Comparison of ENCODE assay signal across 8 cellular contexts in the genomic region with DNA sequence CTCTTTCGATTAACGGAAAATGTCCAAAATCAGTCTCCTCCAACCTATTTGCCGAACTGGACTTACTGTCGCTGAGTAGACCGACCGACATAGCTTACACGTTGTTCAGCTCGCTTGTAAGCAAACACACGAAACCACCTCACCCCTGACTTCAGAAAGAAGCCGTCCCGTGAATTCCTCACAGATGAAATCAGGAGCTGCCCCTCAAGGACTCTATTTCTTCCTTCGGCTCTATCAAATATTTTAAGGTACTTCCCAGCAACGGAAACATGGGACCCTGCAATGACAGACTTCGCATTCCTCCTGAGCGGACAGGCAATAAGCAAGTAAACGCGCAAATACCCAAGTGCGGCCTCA. TPM values are rescaled to one million over a fixed set of nuclear protein-coding genes. Genes with fewer than 3 reads are reported as not detected.
DNase-seq lines count a peak whose midpoint lies in the region; ATAC-seq, FAIRE-seq and TF ChIP-seq lines count a peak whose summit lies in the region.

No MANE protein-coding gene starts in this region.

- no TSS peak for BruUV-seq in HCT116 (replicated peaks; lab: Mats Ljungman, UMichigan)

- H3K27me3 ChIP-seq in ACC112 (ENCODE audit: insufficient read depth, low read length) (no peaks in the 10 kb centered on the region), HCT116 (ENCODE audit: insufficient read depth, low read length) (no peaks in the 10 kb centered on the region), iPS-18a (ENCODE audit: control insufficient read depth, insufficient read depth, low read length) (no peaks in the 10 kb centered on the region)

- TF ChIP-seq POLR2A in HCT116 (IDR thresholded peaks at IDR 0.05; ENCODE audit: borderline replicate concordance, extremely low read depth, insufficient read depth, insufficient read length) = no peak

- H3K36me3 ChIP-seq in ACC112 (ENCODE audit: insufficient read depth, low read length) = peaks cover 19% of the 10 kb centered on the region
- peaks cover 13 to 28% of the 10 kb centered on the region in 2 experiments; a peak in 2 of 4 replicates for H3K36me3 ChIP-seq in HCT116 (ENCODE audit: control insufficient read depth in 1 of 2, insufficient read depth in 2 of 2, low read length in 2 of 2)
- H3K36me3 ChIP-seq in iPS-18a (ENCODE audit: control insufficient read depth, low read depth, low read length) = peaks cover 39% of the 10 kb centered on the region

- ATAC-seq in HCT116 = no peak
- no peak for ATAC-seq in stimulated activated naive B cell treated with anti-CD40 and anti-IgM and Interleukin-4, amounts not matched to agents 10 μg/mL and 1 μg/mL and 100 μg/mL, for 72 hours (replicated peaks)
- no peak for ATAC-seq in GM21423 (IDR thresholded peaks at IDR 0.05; ENCODE audit: unreplicated experiment)

- no peak for FAIRE-seq in frontal cortex (lab: Jason Lieb, UNC)

- H3K9me3 Mint-ChIP-seq in activated T-helper 1 cell treated with anti-CD3 and anti-CD28 coated beads, Interleukin-12 subunit alpha, Interleukin-12 subunit beta, Interleukin-2, Interleukin-4 antibody, amounts not matched to agents 30 ng/mL and 10 ng/mL and 1 ng/mL, durations not matched to agents 14 hours and 24 hours and 36 hours = no peaks in the 10 kb centered on the region
- no peaks in the 10 kb centered on the region for H3K9me3 Mint-ChIP-seq in stimulated activated naive B cell treated with anti-CD40 and anti-IgM and Interleukin-4, amounts not matched to agents 10 μg/mL and 1 μg/mL and 100 μg/mL, for 72 hours

- TF ChIP-seq CTCF in HCT116 (IDR thresholded peaks at IDR 0.05 in 2 of 3, conservative IDR thresholded peaks at IDR 0.05 in 1 of 3; ENCODE audit: borderline replicate concordance in 1 of 3, insufficient read depth in 1 of 3, low read depth in 2 of 3, low read length in 2 of 3) = no peak

- POLR2A ChIA-PET in HCT116 (lab: Charles Lee) = interaction anchor here (0.9 kb wide), 1 partner anchor 18 kb away, joined by 3 read pairs; no protein-coding TSS in a partner anchor

- peak overlapping the region; percentile 100 for H3K9ac ChIP-seq in HCT116 (ENCODE audit: low read length)
- peak overlapping the region; percentile 99 for H3K9ac ChIP-seq in iPS-18a (ENCODE audit: low read length)

- no peaks in the 10 kb centered on the region for H3K9me3 ChIP-seq in HCT116 (ENCODE audit: control insufficient read depth in 1 of 2, insufficient read depth in 1 of 2, low read depth in 1 of 2, low read length in 2 of 2)
- no peaks in the 10 kb centered on the region for H3K9me3 ChIP-seq in iPS-18a (ENCODE audit: control insufficient read depth, low read depth, low read length)

- H2AFZ ChIP-seq in ACC112 (ENCODE audit: low read length, unreplicated experiment) (no peak overlapping the region), HCT116 (ENCODE audit: low read depth, low read length, poor library complexity, severe bottlenecking) (no peak overlapping the region)

- H3K4me2 ChIP-seq in HCT116 (ENCODE audit: low read length) = peak overlapping the region; percentile 80

- peaks cover 28% of the 10 kb centered on the region for H3K36me3 Mint-ChIP-seq in activated T-helper 1 cell treated with anti-CD3 and anti-CD28 coated beads, Interleukin-12 subunit alpha, Interleukin-12 subunit beta, Interleukin-2, Interleukin-4 antibody, amounts not matched to agents 30 ng/mL and 10 ng/mL and 1 ng/mL, durations not matched to agents 14 hours and 24 hours and 36 hours (ENCODE audit: low read depth)
- peaks cover 7 to 31% of the 10 kb centered on the region in 2 donors for H3K36me3 Mint-ChIP-seq in stimulated activated naive B cell treated with anti-CD40 and anti-IgM and Interleukin-4, amounts not matched to agents 10 μg/mL and 1 μg/mL and 100 μg/mL, for 72 hours

- peaks cover 22% of the 10 kb centered on the region for H3K4me1 ChIP-seq in ACC112 (ENCODE audit: control insufficient read depth, insufficient read depth, low read length, unreplicated experiment)
- H3K4me1 ChIP-seq in HCT116 (ENCODE audit: control insufficient read depth in 1 of 2, insufficient read depth in 2 of 2, low read length in 2 of 2) = peaks cover 10 to 30% of the 10 kb centered on the region in 2 experiments; a peak in 3 of 4 replicates
- H3K4me1 ChIP-seq in iPS-18a (ENCODE audit: control insufficient read depth, low read depth, low read length) = peaks cover 16% of the 10 kb centered on the region

- no peaks in the 10 kb centered on the region for H3K27me3 Mint-ChIP-seq in activated T-helper 1 cell treated with anti-CD3 and anti-CD28 coated beads, Interleukin-12 subunit alpha, Interleukin-12 subunit beta, Interleukin-2, Interleukin-4 antibody, amounts not matched to agents 30 ng/mL and 10 ng/mL and 1 ng/mL, durations not matched to agents 14 hours and 24 hours and 36 hours (ENCODE audit: insufficient read depth)
- no peaks in the 10 kb centered on the region for H3K27me3 Mint-ChIP-seq in stimulated activated naive B cell treated with anti-CD40 and anti-IgM and Interleukin-4, amounts not matched to agents 10 μg/mL and 1 μg/mL and 100 μg/mL, for 72 hours

- peak overlapping the region; percentile 98 for H3K27ac Mint-ChIP-seq in activated T-helper 1 cell treated with anti-CD3 and anti-CD28 coated beads, Interleukin-12 subunit alpha, Interleukin-12 subunit beta, Interleukin-2, Interleukin-4 antibody, amounts not matched to agents 30 ng/mL and 10 ng/mL and 1 ng/mL, durations not matched to agents 14 hours and 24 hours and 36 hours
- peak overlapping the region; percentile 99 for H3K27ac Mint-ChIP-seq in stimulated activated naive B cell treated with anti-CD40 and anti-IgM and Interleukin-4, amounts not matched to agents 10 μg/mL and 1 μg/mL and 100 μg/mL, for 72 hours

- CTCF ChIA-PET in HCT116 (lab: Charles Lee) = interaction anchor here (1.4 kb wide), 1 partner anchor 28 kb away, joined by 3 read pairs; no protein-coding TSS in a partner anchor

- intact Hi-C loops in HCT116 (cut with micrococcal nuclease) (no loop called here), posterior cingulate gyrus (cut with DNase I) (loop anchor here (1.0 kb wide), 1 partner anchor 11 kb away; a partner anchor contains a TSS)
- intact Hi-C loops in activated T-helper 1 cell treated with anti-CD3 and anti-CD28 coated beads, Interleukin-12 subunit alpha, Interleukin-12 subunit beta, Interleukin-2, Interleukin-4 antibody, amounts not matched to agents 30 ng/mL and 10 ng/mL and 1 ng/mL, durations not matched to agents 14 hours and 24 hours and 36 hours (cut with micrococcal nuclease) = loop anchor here (1.0 to 10.0 kb wide), 6 partner anchors 8 to 435 kb away; a partner anchor contains a TSS

- TF ChIP-seq RAD21 in HCT116 (IDR thresholded peaks at IDR 0.05; ENCODE audit: low read depth) = no peak

- DNase-seq in HCT116 (ENCODE audit: low read depth, low spot score) (no peak), posterior cingulate gyrus (no peak), frontal cortex (ENCODE audit: low spot score in 2 of 2) (no peak)
- no peak for DNase-seq in activated T-helper 1 cell treated with anti-CD3 and anti-CD28 coated beads, Interleukin-12 subunit alpha, Interleukin-12 subunit beta, Interleukin-2, Interleukin-4 antibody, amounts not matched to agents 30 ng/mL and 10 ng/mL and 1 ng/mL, durations not matched to agents 14 hours and 24 hours and 36 hours (ENCODE audit: low spot score)
- no peak for DNase-seq in stimulated activated naive B cell treated with anti-CD40 and anti-IgM and Interleukin-4, amounts not matched to agents 10 μg/mL and 1 μg/mL and 100 μg/mL, for 72 hours

- H4K20me1 ChIP-seq in HCT116 (ENCODE audit: insufficient read depth) = peaks cover 15% of the 10 kb centered on the region; the same call in 1 of the 2 replicates

- H3K9me2 ChIP-seq in HCT116 (ENCODE audit: insufficient read depth) = no peaks in the 10 kb centered on the region

- RAD21 ChIA-PET in HCT116 (lab: Charles Lee; ENCODE audit: low non-redundant PET in 1 of 2, low total read pairs in 2 of 2, uncharacterized antibody in 2 of 2, unreplicated experiment in 2 of 2) = no interaction called here

- H3K4me3 Mint-ChIP-seq in activated T-helper 1 cell treated with anti-CD3 and anti-CD28 coated beads, Interleukin-12 subunit alpha, Interleukin-12 subunit beta, Interleukin-2, Interleukin-4 antibody, amounts not matched to agents 30 ng/mL and 10 ng/mL and 1 ng/mL, durations not matched to agents 14 hours and 24 hours and 36 hours = peak overlapping the region; percentile 88
- H3K4me3 Mint-ChIP-seq in stimulated activated naive B cell treated with anti-CD40 and anti-IgM and Interleukin-4, amounts not matched to agents 10 μg/mL and 1 μg/mL and 100 μg/mL, for 72 hours = peak overlapping the region in 1 of 2 donors; percentile 97

- H3K79me2 ChIP-seq in ACC112 (ENCODE audit: control insufficient read depth, insufficient read depth, low read length, unreplicated experiment) (peaks cover 94% of the 10 kb centered on the region), HCT116 (ENCODE audit: insufficient read depth, low read length) (peaks cover 94% of the 10 kb centered on the region)

- peaks cover 43% of the 10 kb centered on the region for H3K4me1 Mint-ChIP-seq in activated T-helper 1 cell treated with anti-CD3 and anti-CD28 coated beads, Interleukin-12 subunit alpha, Interleukin-12 subunit beta, Interleukin-2, Interleukin-4 antibody, amounts not matched to agents 30 ng/mL and 10 ng/mL and 1 ng/mL, durations not matched to agents 14 hours and 24 hours and 36 hours (ENCODE audit: low read depth)
- peaks cover 23 to 31% of the 10 kb centered on the region in 2 donors for H3K4me1 Mint-ChIP-seq in stimulated activated naive B cell treated with anti-CD40 and anti-IgM and Interleukin-4, amounts not matched to agents 10 μg/mL and 1 μg/mL and 100 μg/mL, for 72 hours

- H3K27ac ChIP-seq in ACC112 (ENCODE audit: low read depth, low read length) (peak overlapping the region; percentile 84), HCT116 (ENCODE audit: low read depth, low read length) (peak overlapping the region; percentile 98), iPS-18a (ENCODE audit: low read length) (peak overlapping the region; percentile 92)

- peak overlapping the region; percentile 92 for H3K4me3 ChIP-seq in ACC112 (ENCODE audit: low read depth, low read length)
- peak overlapping the region; percentile 76 to 95 for H3K4me3 ChIP-seq in HCT116 (replicated peaks in 1 of 2; ENCODE audit: low read depth in 1 of 2, low read length in 2 of 2)
- H3K4me3 ChIP-seq in iPS-18a (ENCODE audit: low read length) = peak overlapping the region; percentile 85

RNA-seq across cellular contexts. Expression of a gene that starts 1.0 kb away (rescaled TPM):
- total RNA-seq in HCT116 (2021; ENCODE audit: unreplicated experiment) = 35.6 TPM
- polyA plus RNA-seq in HCT116 (2012) = 22.1 and 24.1 TPM in 2 replicates
- total RNA-seq in activated T-helper 1 cell treated with anti-CD3 and anti-CD28 coated beads, Interleukin-12 subunit alpha, Interleukin-12 subunit beta, Interleukin-2, Interleukin-4 antibody, amounts not matched to agents 30 ng/mL and 10 ng/mL and 1 ng/mL, durations not matched to agents 14 hours and 24 hours and 36 hours = 52.5 and 55.3 TPM in 2 replicates
- total RNA-seq in frontal cortex = 57.1 TPM

RNA-seq across cellular contexts. Expression of a gene that starts 10.7 kb away (rescaled TPM):
- 41.4 TPM for total RNA-seq in HCT116 (2021; ENCODE audit: unreplicated experiment)
- 18.9 and 21.9 TPM in 2 replicates for polyA plus RNA-seq in HCT116 (2012)
- total RNA-seq in activated T-helper 1 cell treated with anti-CD3 and anti-CD28 coated beads, Interleukin-12 subunit alpha, Interleukin-12 subunit beta, Interleukin-2, Interleukin-4 antibody, amounts not matched to agents 30 ng/mL and 10 ng/mL and 1 ng/mL, durations not matched to agents 14 hours and 24 hours and 36 hours = 60.5 and 60.8 TPM in 2 replicates
- total RNA-seq in frontal cortex = 37.5 TPM

RNA-seq across cellular contexts. Expression of a gene that starts 15.5 kb away (rescaled TPM):
- 37.6 TPM for total RNA-seq in HCT116 (2021; ENCODE audit: unreplicated experiment)
- 24.4 and 24.9 TPM in 2 replicates for polyA plus RNA-seq in HCT116 (2012)
- 7.6 and 8.6 TPM in 2 replicates for total RNA-seq in activated T-helper 1 cell treated with anti-CD3 and anti-CD28 coated beads, Interleukin-12 subunit alpha, Interleukin-12 subunit beta, Interleukin-2, Interleukin-4 antibody, amounts not matched to agents 30 ng/mL and 10 ng/mL and 1 ng/mL, durations not matched to agents 14 hours and 24 hours and 36 hours
- total RNA-seq in frontal cortex = under 0.01 TPM
